Comparison of ENCODE assay signal across 2 cellular contexts in the genomic region with DNA sequence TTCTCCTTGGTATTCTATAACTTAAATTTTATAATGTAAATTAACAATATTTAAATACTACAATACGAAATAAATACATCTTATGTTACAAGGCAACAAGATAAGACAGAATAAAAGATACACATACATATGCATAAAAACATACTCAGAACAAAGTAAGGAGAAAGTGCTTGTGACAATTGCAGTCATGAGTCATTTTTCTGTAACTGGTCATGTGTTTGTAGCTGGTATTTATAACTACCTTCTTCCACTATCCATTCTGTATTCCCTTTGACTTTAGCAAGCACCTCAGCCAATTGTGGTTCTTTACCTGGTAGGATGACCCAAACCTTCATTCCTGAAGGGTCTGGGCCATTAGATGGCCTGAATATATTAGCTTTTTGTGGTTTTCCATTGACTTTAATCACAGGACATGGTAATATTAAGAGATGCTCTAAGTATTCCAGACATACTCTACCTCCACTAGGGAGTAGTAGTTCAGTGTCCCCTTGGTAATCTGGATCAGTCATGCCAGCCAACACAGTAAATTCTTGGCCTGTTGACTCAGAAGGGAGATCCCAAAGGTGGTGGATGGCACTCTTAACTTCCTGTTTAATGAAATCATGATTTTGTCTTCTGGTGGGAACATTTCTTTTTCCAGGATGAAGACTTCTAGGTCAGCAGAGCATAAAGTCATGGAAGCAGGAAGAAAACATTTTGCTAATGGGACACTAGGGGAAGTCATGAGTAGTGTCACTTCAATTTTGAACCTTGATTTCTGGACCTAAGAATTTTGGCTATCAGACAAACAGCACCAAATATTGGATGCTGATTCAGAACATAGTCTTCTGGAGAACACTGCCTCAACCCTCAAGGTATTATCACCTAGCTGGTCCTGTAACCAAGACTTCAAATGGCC.
TF ChIP-seq lines count a peak whose summit lies in the region.

No MANE protein-coding gene starts in this region.

TF ChIP-seq in SK-N-SH, 30 proteins besides CTCF, POLR2A, EP300 and RAD21 (continued from another document):
- TF ChIP-seq, protein P1, sequence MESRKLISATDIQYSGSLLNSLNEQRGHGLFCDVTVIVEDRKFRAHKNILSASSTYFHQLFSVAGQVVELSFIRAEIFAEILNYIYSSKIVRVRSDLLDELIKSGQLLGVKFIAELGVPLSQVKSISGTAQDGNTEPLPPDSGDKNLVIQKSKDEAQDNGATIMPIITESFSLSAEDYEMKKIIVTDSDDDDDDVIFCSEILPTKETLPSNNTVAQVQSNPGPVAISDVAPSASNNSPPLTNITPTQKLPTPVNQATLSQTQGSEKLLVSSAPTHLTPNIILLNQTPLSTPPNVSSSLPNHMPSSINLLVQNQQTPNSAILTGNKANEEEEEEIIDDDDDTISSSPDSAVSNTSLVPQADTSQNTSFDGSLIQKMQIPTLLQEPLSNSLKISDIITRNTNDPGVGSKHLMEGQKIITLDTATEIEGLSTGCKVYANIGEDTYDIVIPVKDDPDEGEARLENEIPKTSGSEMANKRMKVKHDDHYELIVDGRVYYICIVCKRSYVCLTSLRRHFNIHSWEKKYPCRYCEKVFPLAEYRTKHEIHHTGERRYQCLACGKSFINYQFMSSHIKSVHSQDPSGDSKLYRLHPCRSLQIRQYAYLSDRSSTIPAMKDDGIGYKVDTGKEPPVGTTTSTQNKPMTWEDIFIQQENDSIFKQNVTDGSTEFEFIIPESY (IDR thresholded peaks at IDR 0.05; ENCODE audit: borderline replicate concordance, low read depth) = no peak
- no peak for TF ChIP-seq MXI1 (IDR thresholded peaks at IDR 0.05; ENCODE audit: low read depth, low read length)
- no peak for TF ChIP-seq MAX (IDR thresholded peaks at IDR 0.05; ENCODE audit: low read depth)
- no peak for TF ChIP-seq TAF1 (IDR thresholded peaks at IDR 0.05; ENCODE audit: borderline replicate concordance, low read depth, low read length)
- TF ChIP-seq EZH2phosphoT487 (IDR thresholded peaks at IDR 0.05; ENCODE audit: borderline replicate concordance, low read depth) = no peak
- TF ChIP-seq SMC3 (IDR thresholded peaks at IDR 0.05; ENCODE audit: low read depth, low read length) = no peak
- no peak for TF ChIP-seq JUND (IDR thresholded peaks at IDR 0.05)
- no peak for TF ChIP-seq TCF12 (IDR thresholded peaks at IDR 0.05)
- TF ChIP-seq REST (IDR thresholded peaks at IDR 0.05; ENCODE audit: low read depth, low read length) = no peak

TF ChIP-seq in SK-N-SH treated with all-trans-retinoic acid at 6 μM for 48 hours, 23 proteins besides CTCF, POLR2A, EP300 and RAD21 (continued from another document):
- TF ChIP-seq, protein P2, sequence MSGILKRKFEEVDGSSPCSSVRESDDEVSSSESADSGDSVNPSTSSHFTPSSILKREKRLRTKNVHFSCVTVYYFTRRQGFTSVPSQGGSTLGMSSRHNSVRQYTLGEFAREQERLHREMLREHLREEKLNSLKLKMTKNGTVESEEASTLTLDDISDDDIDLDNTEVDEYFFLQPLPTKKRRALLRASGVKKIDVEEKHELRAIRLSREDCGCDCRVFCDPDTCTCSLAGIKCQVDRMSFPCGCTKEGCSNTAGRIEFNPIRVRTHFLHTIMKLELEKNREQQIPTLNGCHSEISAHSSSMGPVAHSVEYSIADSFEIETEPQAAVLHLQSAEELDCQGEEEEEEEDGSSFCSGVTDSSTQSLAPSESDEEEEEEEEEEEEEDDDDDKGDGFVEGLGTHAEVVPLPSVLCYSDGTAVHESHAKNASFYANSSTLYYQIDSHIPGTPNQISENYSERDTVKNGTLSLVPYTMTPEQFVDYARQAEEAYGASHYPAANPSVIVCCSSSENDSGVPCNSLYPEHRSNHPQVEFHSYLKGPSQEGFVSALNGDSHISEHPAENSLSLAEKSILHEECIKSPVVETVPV (CRISPR knock-in tag; IDR thresholded peaks at IDR 0.05) = no peak
- TF ChIP-seq TOX (CRISPR knock-in tag; IDR thresholded peaks at IDR 0.05; ENCODE audit: borderline replicate concordance) = no peak
- no peak for TF ChIP-seq PPARA (CRISPR knock-in tag; IDR thresholded peaks at IDR 0.05; ENCODE audit: borderline replicate concordance)
- no peak for TF ChIP-seq SNAI2 (CRISPR knock-in tag; IDR thresholded peaks at IDR 0.05)
- no peak for TF ChIP-seq ARNTL (CRISPR knock-in tag; IDR thresholded peaks at IDR 0.05; ENCODE audit: borderline replicate concordance, low read depth)
- no peak for TF ChIP-seq GLIS3 (CRISPR knock-in tag; IDR thresholded peaks at IDR 0.05)
